Comparison of ENCODE assay signal across 36 cellular contexts in the genomic region with DNA sequence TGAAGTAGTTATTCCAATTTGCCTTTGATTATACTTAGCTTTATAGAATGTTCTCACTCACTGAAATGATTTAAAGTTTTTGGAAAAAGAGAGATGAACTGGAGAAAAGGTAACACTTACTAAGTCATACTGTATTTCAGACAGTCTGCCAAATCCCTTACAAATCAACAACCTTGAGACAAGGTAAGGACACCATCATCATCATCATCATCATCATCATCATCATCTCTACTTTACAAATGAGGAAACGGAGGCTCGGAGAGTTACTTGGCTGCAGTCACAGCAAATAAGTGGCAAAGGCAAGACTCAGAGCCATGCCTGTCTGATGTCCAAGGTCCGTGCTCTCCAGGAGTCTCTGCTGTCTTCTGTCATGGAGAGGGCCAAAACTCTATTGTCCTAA. TPM values are rescaled to one million over a fixed set of nuclear protein-coding genes. Genes with fewer than 3 reads are reported as not detected.
"Had no signal": no experiment of that assay in that cellular context is flagged by ENCODE, and none has a peak within 500 bp of the region (broad histone marks: within the 10 kb centered on the region; RNA-seq: fewer than 3 reads in every experiment).

No MANE protein-coding gene starts in this region.

- H3K4me3 ChIP-seq: adrenal gland, ascending aorta, body of pancreas, breast epithelium, cardiac muscle cell had no signal

- H3K4me1 ChIP-seq: adrenal gland, ascending aorta, body of pancreas, breast epithelium had no signal

- H3K27me3 ChIP-seq: adrenal gland, ascending aorta, body of pancreas, brain microvascular endothelial cell, breast epithelium, cardiac muscle cell had no signal

- FAIRE-seq: astrocyte, bronchial epithelial cell had no signal

- DNase-seq: activated effector memory CD4-positive, alpha-beta T cell treated with anti-CD3 and anti-CD28 coated beads, Interleukin-2, amount 50 U/mL, for 16 hours; activated effector memory CD4-positive, alpha-beta T cell treated with Interleukin-2 at 50 U/mL for 16 hours; activated gamma-delta T cell; activated gamma-delta T cell treated with Interleukin-2 at 50 U/mL for 16 hours; activated naive CD4-positive, alpha-beta T cell; activated naive CD4-positive, alpha-beta T cell treated with anti-CD3 and anti-CD28 coated beads for 36 hours; activated naive CD4-positive, alpha-beta T cell treated with anti-CD3 and anti-CD28 coated beads, Interleukin-2, amount 10 ng/mL, durations not matched to agents 7 days and 5 days; activated naive CD4-positive, alpha-beta T cell treated with anti-CD3 and anti-CD28 coated beads, Interleukin-2, amount 50 U/mL, for 16 hours; activated naive CD4-positive, alpha-beta T cell treated with Interleukin-2 at 50 U/mL for 16 hours; activated naive CD8-positive, alpha-beta T cell treated with anti-CD3 and anti-CD28 coated beads for 36 hours; activated naive CD8-positive, alpha-beta T cell treated with anti-CD3 and anti-CD28 coated beads, Interleukin-2, amount 10 ng/mL, durations not matched to agents 7 days and 5 days; activated naive CD8-positive, alpha-beta T cell treated with anti-CD3 and anti-CD28 coated beads, Interleukin-2, amount 50 U/mL, for 24 hours; activated T-cell treated with anti-CD3 and anti-CD28 coated beads, Interleukin-2, amount 50 U/mL, for 1 hour; activated T-cell treated with anti-CD3 and anti-CD28 coated beads, Interleukin-2, amount 50 U/mL, for 24 hours; activated T-cell treated with anti-CD3 and anti-CD28 coated beads, Interleukin-2, amount 50 U/mL, for 4 hours; activated T-cell treated with anti-CD3 and anti-CD28 coated beads, Interleukin-2, amount 50 U/mL, for 48 hours; activated T-cell treated with anti-CD3 and anti-CD28 coated beads, Interleukin-2, amount 50 U/mL, for 72 hours; adrenal gland; amniotic stem cell; amygdala; anterior cingulate cortex; aorta; body of pancreas; brain microvascular endothelial cell; caudate nucleus; central memory CD4-positive, alpha-beta T cell; cerebellar nuclear complex had no signal

- H3K27ac ChIP-seq: adrenal gland, ascending aorta, body of pancreas, brain microvascular endothelial cell, breast epithelium, cardiac muscle cell had no signal

- H3K9me3 ChIP-seq: adrenal gland, ascending aorta had no signal

- ATAC-seq: activated naive CD4-positive, alpha-beta T cell treated with anti-CD3 and anti-CD28 coated beads, Interleukin-2, amount 50 U/mL, for 72 hours; activated naive CD8-positive, alpha-beta T cell treated with anti-CD3 and anti-CD28 coated beads, Interleukin-2, amount 50 U/mL, for 24 hours; activated T-cell treated with anti-CD3 and anti-CD28 coated beads, Interleukin-2, amount 50 U/mL, for 4 hours; activated T-cell treated with anti-CD3 and anti-CD28 coated beads, Interleukin-2, amount 50 U/mL, for 72 hours; activated T-helper 17 cell treated with anti-CD3 and anti-CD28 coated beads, Interleukin-2, amount 50 U/mL, for 72 hours; body of pancreas had no signal

- H3K36me3 ChIP-seq: adrenal gland, ascending aorta, brain microvascular endothelial cell, breast epithelium, cardiac muscle cell had no signal

RNA-seq across cellular contexts. Expression of a gene that starts 9.4 kb away (rescaled TPM):
- total RNA-seq: activated naive CD4-positive, alpha-beta T cell treated with anti-CD3 and anti-CD28 coated beads for 36 hours; activated naive CD4-positive, alpha-beta T cell treated with anti-CD3 and anti-CD28 coated beads, Interleukin-2, amount 50 U/mL, for 72 hours; activated naive CD8-positive, alpha-beta T cell treated with anti-CD3 and anti-CD28 coated beads for 36 hours; activated naive CD8-positive, alpha-beta T cell treated with anti-CD3 and anti-CD28 coated beads, Interleukin-2, amount 10 ng/mL, durations not matched to agents 7 days and 5 days; activated T-cell treated with anti-CD3 and anti-CD28 coated beads, Interleukin-2, amount 50 U/mL, for 72 hours; activated T-helper 1 cell treated with anti-CD3 and anti-CD28 coated beads, Interleukin-12 subunit alpha, Interleukin-12 subunit beta, Interleukin-2, Interleukin-4 antibody, amounts not matched to agents 30 ng/mL and 10 ng/mL and 1 ng/mL, durations not matched to agents 14 hours and 24 hours and 36 hours; activated T-helper 17 cell treated with anti-CD3 and anti-CD28 coated beads, Interleukin-2, amount 50 U/mL, for 72 hours; aorta; ascending aorta; astrocyte; cardiac septum had no signal
